In the genomic region with DNA sequence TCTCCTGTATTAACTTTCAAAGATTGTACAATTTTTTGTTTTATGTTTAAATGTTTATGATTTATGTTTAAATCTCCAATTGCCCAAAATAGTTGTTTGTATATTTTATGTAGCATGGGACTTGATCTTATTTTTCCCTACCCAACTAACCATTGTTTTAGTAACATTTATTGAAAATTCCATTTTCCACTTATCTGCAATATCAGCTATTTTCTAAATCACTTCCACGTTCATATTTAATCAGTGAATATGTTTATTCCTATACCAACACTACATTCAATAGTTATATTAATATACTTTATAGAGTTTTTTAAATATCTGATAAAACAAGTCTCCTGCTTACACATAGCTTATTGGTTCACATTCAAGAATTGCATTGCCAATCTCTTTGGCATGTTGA, we compare ENCODE assay signal across 27 cellular contexts.
"Had no signal": no experiment of that assay in that cellular context is flagged by ENCODE, and none has a peak within 500 bp of the region (broad histone marks: within the 10 kb centered on the region; RNA-seq: fewer than 3 reads in every experiment).

No MANE protein-coding gene starts in this region.

- H3K27ac ChIP-seq: neutrophil, ovary, parathyroid adenoma, psoas muscle, skin epidermis, stomach, thoracic aorta, thyroid gland, tibial nerve, upper lobe of left lung, vagina had no signal

- H3K4me3 ChIP-seq: ovary, psoas muscle, skin epidermis, stomach, thoracic aorta, thyroid gland, tibial nerve, upper lobe of left lung, vagina had no signal

- H3K4me1 ChIP-seq: parathyroid adenoma, psoas muscle, stomach, thyroid gland, tibial nerve, upper lobe of left lung, vagina had no signal

- DNase-seq: naive thymus-derived CD8-positive, alpha-beta T cell; nephron progenitor cell; nucleus accumbens; ovary; posterior cingulate gyrus; psoas muscle; right cardiac atrium; stimulated activated CD4-positive, alpha-beta T cell treated with anti-CD3 and anti-CD28 coated beads, Interleukin-15, amount 100 ng/mL, for 24 hours; stimulated activated CD4-positive, alpha-beta T cell treated with anti-CD3 and anti-CD28 coated beads, Interleukin-2, amount 100 ng/mL, for 24 hours; stimulated activated CD4-positive, alpha-beta T cell treated with anti-CD3 and anti-CD28 coated beads, Interleukin-2, amount 100 ng/mL, for 48 hours; stimulated activated CD4-positive, alpha-beta T cell treated with anti-CD3 and anti-CD28 coated beads, Interleukin-4, amount 100 ng/mL, for 24 hours; stimulated activated naive B cell treated with anti-CD40 and anti-IgM and Interleukin-4, amounts not matched to agents 10 μg/mL and 1 μg/mL and 100 μg/mL, for 72 hours; stimulated activated naive CD4-positive, alpha-beta T cell treated with Interleukin-2 at 50 U/mL for 16 hours; stomach; thyroid gland; trophoblast cell; upper lobe of left lung had no signal

- H3K79me2 ChIP-seq: parathyroid adenoma had no signal

- FAIRE-seq: urothelium cell line had no signal

- H3K36me3 ChIP-seq: neutrophil, ovary, stomach, thoracic aorta, thyroid gland, tibial nerve, upper lobe of left lung, vagina had no signal

- ATAC-seq: naive thymus-derived CD8-positive, alpha-beta T cell; natural killer cell treated with Interleukin-12 subunit alpha and Interleukin-12 subunit beta and Interleukin-15 and Interleukin-18, amount 100 ng/mL, for 72 hours; psoas muscle; right cardiac atrium; sciatic nerve; stimulated activated effector memory CD8-positive, alpha-beta T cell treated with anti-CD3 and anti-CD28 coated beads, Interleukin-12 subunit alpha, Interleukin-12 subunit beta, amount 100 ng/mL, for 72 hours; stimulated activated naive B cell treated with anti-CD40 and anti-IgM and Interleukin-4, amounts not matched to agents 10 μg/mL and 1 μg/mL and 100 μg/mL, for 72 hours had no signal

- H3K9ac ChIP-seq: parathyroid adenoma had no signal

- H3K27me3 ChIP-seq: neutrophil, ovary, stomach, thyroid gland, tibial nerve, upper lobe of left lung, vagina had no signal

- H3K9me3 ChIP-seq: neutrophil, ovary had no signal

- H2AFZ ChIP-seq: parathyroid adenoma had no signal
